22 cellular contexts compared by ENCODE assay signal in the genomic region with DNA sequence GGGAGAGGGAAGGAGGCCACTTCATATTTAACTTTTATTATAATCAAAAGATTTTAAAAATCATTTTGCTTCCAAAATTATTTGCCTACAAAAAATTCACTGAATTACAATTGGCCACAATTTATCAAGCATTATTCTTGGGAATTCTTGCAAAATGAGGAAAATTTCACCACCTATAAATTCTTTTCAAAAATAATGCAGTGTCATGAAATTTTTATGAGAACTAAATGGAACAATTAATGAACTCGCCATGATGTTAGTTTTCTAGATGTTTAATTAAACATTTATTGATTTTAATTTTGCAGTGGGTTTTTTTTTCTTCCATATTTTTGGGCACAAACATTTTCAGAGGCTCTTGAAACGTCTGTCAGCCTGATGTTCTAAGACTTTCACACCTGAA. TPM values are rescaled to one million over a fixed set of nuclear protein-coding genes. Genes with fewer than 3 reads are reported as not detected.
DNase-seq lines count a peak whose midpoint lies in the region; ATAC-seq and TF ChIP-seq lines count a peak whose summit lies in the region.
"Had no signal": no experiment of that assay in that cellular context is flagged by ENCODE, and none has a peak within 500 bp of the region (broad histone marks: within the 10 kb centered on the region; RNA-seq: fewer than 3 reads in every experiment).

No MANE protein-coding gene starts in this region.

- H3K4me1 ChIP-seq in IMR-90 (ENCODE audit: control insufficient read depth, insufficient read depth, low read length): peaks cover 4% of the 10 kb centered on the region; the same call in 1 of the 2 replicates
- peaks cover 47 to 59% of the 10 kb centered on the region in 2 experiments for H3K4me1 ChIP-seq in neutrophil (ENCODE audit: control insufficient read depth in 1 of 2, insufficient read depth in 1 of 2, low read depth in 1 of 2, low read length in 1 of 2)
- peaks cover 8% of the 10 kb centered on the region for H3K4me1 ChIP-seq in GM23338 (ENCODE audit: insufficient read depth)
- H3K4me1 ChIP-seq: BE2C had no signal

- no peak overlapping the region for H3K14ac ChIP-seq in IMR-90 (replicated peaks; ENCODE audit: low read depth, low read length)

- H4K20me1 ChIP-seq in IMR-90 (ENCODE audit: insufficient read depth, low read length) (no peaks in the 10 kb centered on the region), GM23338 (replicated peaks; ENCODE audit: insufficient read depth) (no peaks in the 10 kb centered on the region)

- H3K4me3 ChIP-seq in IMR-90 (ENCODE audit: insufficient read depth, low read depth, low read length) (no peak overlapping the region), neutrophil (ENCODE audit: low read depth in 1 of 2, low read length in 1 of 2) (no peak overlapping the region), GM23338 (no peak overlapping the region)
- H3K4me3 ChIP-seq: Peyer's patch had no signal

- H2AFZ ChIP-seq in IMR-90 (replicated peaks; ENCODE audit: low read length, poor library complexity) (no peak overlapping the region), GM23338 (no peak overlapping the region)

- H3K9me1 ChIP-seq in IMR-90 (ENCODE audit: insufficient read depth, low read length): no peaks in the 10 kb centered on the region

- no peak overlapping the region for H2BK5ac ChIP-seq in IMR-90 (ENCODE audit: low read depth, low read length, poor library complexity, severe bottlenecking)

- CTCF ChIA-PET in IMR-90 (lab: Yijun Ruan, JAX): no interaction called here

- H3K4me2 ChIP-seq in IMR-90 (ENCODE audit: low read depth, low read length): no peak overlapping the region
- H3K4me2 ChIP-seq in GM23338: no peak overlapping the region

- no peak for ATAC-seq in activated naive CD8-positive, alpha-beta T cell treated with anti-CD3 and anti-CD28 coated beads, Interleukin-2, amount 10 ng/mL, durations not matched to agents 7 days and 5 days (ENCODE audit: low read depth)
- ATAC-seq in IMR-90 (ENCODE audit: low read depth) (no peak), HG02798 (IDR thresholded peaks at IDR 0.05; ENCODE audit: poor library complexity, unreplicated experiment) (no peak), GM23338 (no peak)
- ATAC-seq in central memory CD8-positive, alpha-beta T cell (replicated peaks; ENCODE audit: extremely low read depth, poor library complexity, severe bottlenecking): no peak
- ATAC-seq: HCT116 had no signal

- peaks cover 28% of the 10 kb centered on the region for H3K36me3 Mint-ChIP-seq in activated naive CD8-positive, alpha-beta T cell treated with anti-CD3 and anti-CD28 coated beads, Interleukin-2, amount 10 ng/mL, durations not matched to agents 7 days and 5 days
- H3K36me3 Mint-ChIP-seq in activated naive CD8-positive, alpha-beta T cell treated with anti-CD3 and anti-CD28 coated beads for 36 hours: peaks cover 33% of the 10 kb centered on the region
- peaks cover 13% of the 10 kb centered on the region for H3K36me3 Mint-ChIP-seq in central memory CD8-positive, alpha-beta T cell (ENCODE audit: insufficient read depth)
- H3K36me3 Mint-ChIP-seq in GM23338 (ENCODE audit: low read depth): no peaks in the 10 kb centered on the region; the same call in 1 of the 3 replicates

- no peaks in the 10 kb centered on the region for H3K79me2 ChIP-seq in GM23338 (replicated peaks; ENCODE audit: insufficient read depth)

- peaks cover 8% of the 10 kb centered on the region; the same call in 1 of the 2 replicates for H3K9me2 ChIP-seq in GM23338 (ENCODE audit: insufficient read depth)

- H3K27ac Mint-ChIP-seq in activated naive CD8-positive, alpha-beta T cell treated with anti-CD3 and anti-CD28 coated beads, Interleukin-2, amount 10 ng/mL, durations not matched to agents 7 days and 5 days: peak overlapping the region; percentile 54
- no peak overlapping the region for H3K27ac Mint-ChIP-seq in activated naive CD8-positive, alpha-beta T cell treated with anti-CD3 and anti-CD28 coated beads for 36 hours
- peak overlapping the region; percentile 55 for H3K27ac Mint-ChIP-seq in central memory CD8-positive, alpha-beta T cell (ENCODE audit: low read depth)
- H3K27ac Mint-ChIP-seq in GM23338: no peak overlapping the region

- dilution Hi-C loops in IMR-90 (cut with HindIII; ENCODE audit: low sequenced_read_pairs, unreplicated experiment): no loop called here

- intact Hi-C loops in IMR-90 (cut with micrococcal nuclease): no loop called here

- no peak overlapping the region for H2BK120ac ChIP-seq in IMR-90 (ENCODE audit: low read depth, low read length)

- H4K5ac ChIP-seq in IMR-90 (ENCODE audit: low read depth, low read length): no peak overlapping the region

- no peak overlapping the region for H4K91ac ChIP-seq in IMR-90 (ENCODE audit: insufficient read depth, low read depth, low read length)

- H3K23ac ChIP-seq in IMR-90 (ENCODE audit: low read depth, low read length): no peak overlapping the region

- no peaks in the 10 kb centered on the region for H3K79me1 ChIP-seq in IMR-90 (ENCODE audit: low read depth in 1 of 2, low read length in 2 of 2)

- no peak overlapping the region for H3K9ac ChIP-seq in IMR-90 (ENCODE audit: low read depth, low read length)

- no peak overlapping the region for H4K8ac ChIP-seq in IMR-90 (ENCODE audit: low read depth in 2 of 2, low read length in 2 of 2)

- H3K27me3 ChIP-seq in IMR-90 (ENCODE audit: control insufficient read depth, insufficient read depth, low read length) (peaks cover 3% of the 10 kb centered on the region), neutrophil (no peaks in the 10 kb centered on the region), GM23338 (ENCODE audit: insufficient read depth) (no peaks in the 10 kb centered on the region)
- H3K27me3 ChIP-seq: BE2C, Peyer's patch had no signal

- H2BK20ac ChIP-seq in IMR-90 (ENCODE audit: low read depth, low read length): no peak overlapping the region

- peaks cover 16% of the 10 kb centered on the region for H3K9me3 Mint-ChIP-seq in activated naive CD8-positive, alpha-beta T cell treated with anti-CD3 and anti-CD28 coated beads, Interleukin-2, amount 10 ng/mL, durations not matched to agents 7 days and 5 days
- peaks cover 15% of the 10 kb centered on the region for H3K9me3 Mint-ChIP-seq in activated naive CD8-positive, alpha-beta T cell treated with anti-CD3 and anti-CD28 coated beads for 36 hours
- H3K9me3 Mint-ChIP-seq in central memory CD8-positive, alpha-beta T cell: no peaks in the 10 kb centered on the region
- peaks cover 14% of the 10 kb centered on the region; the same call in 2 of the 3 replicates for H3K9me3 Mint-ChIP-seq in GM23338

- H3K36me3 ChIP-seq in IMR-90 (ENCODE audit: control insufficient read depth, insufficient read depth, low read length) (no peaks in the 10 kb centered on the region), neutrophil (no peaks in the 10 kb centered on the region), GM23338 (ENCODE audit: insufficient read depth) (no peaks in the 10 kb centered on the region)
- H3K36me3 ChIP-seq: BE2C, Peyer's patch had no signal

- no peak overlapping the region for H3K27ac ChIP-seq in IMR-90 (ENCODE audit: insufficient read depth, low read length)
- H3K27ac ChIP-seq in neutrophil: peak overlapping the region; percentile 97
- H3K27ac ChIP-seq in GM23338 (ENCODE audit: low read depth): no peak overlapping the region
- H3K27ac ChIP-seq: Peyer's patch had no signal

- no CpG with 5 or more reads among the region's 2 CpGs for WGBS in IMR-90 (ENCODE audit: extremely low coverage in 2 of 2, insufficient read length in 1 of 2), 2 experiments

- BruUV-seq in IMR-90 (replicated peaks; lab: Mats Ljungman, UMichigan): no TSS peak

- H3K4me1 Mint-ChIP-seq in activated naive CD8-positive, alpha-beta T cell treated with anti-CD3 and anti-CD28 coated beads, Interleukin-2, amount 10 ng/mL, durations not matched to agents 7 days and 5 days: peaks cover 44% of the 10 kb centered on the region
- H3K4me1 Mint-ChIP-seq in activated naive CD8-positive, alpha-beta T cell treated with anti-CD3 and anti-CD28 coated beads for 36 hours: peaks cover 51% of the 10 kb centered on the region
- peaks cover 59% of the 10 kb centered on the region for H3K4me1 Mint-ChIP-seq in central memory CD8-positive, alpha-beta T cell
- peaks cover 9% of the 10 kb centered on the region for H3K4me1 Mint-ChIP-seq in GM23338

- no peak overlapping the region for H3K4ac ChIP-seq in IMR-90 (ENCODE audit: low read depth, low read length)

- no peak for TF ChIP-seq RAD21 in IMR-90 (IDR thresholded peaks at IDR 0.05; ENCODE audit: low read length)

- H3F3A ChIP-seq in GM23338 (replicated peaks; ENCODE audit: low read depth): no peaks in the 10 kb centered on the region

- DNase-seq in activated naive CD8-positive, alpha-beta T cell treated with anti-CD3 and anti-CD28 coated beads, Interleukin-2, amount 10 ng/mL, durations not matched to agents 7 days and 5 days: no peak
- DNase-seq in activated naive CD8-positive, alpha-beta T cell treated with anti-CD3 and anti-CD28 coated beads for 36 hours: no peak
- DNase-seq in IMR-90 (no peak), GM23338 (ENCODE audit: low spot score) (no peak)
- no peak for DNase-seq in central memory CD8-positive, alpha-beta T cell (ENCODE audit: low spot score in 2 of 2)
- no peak for DNase-seq in activated CD4-positive, alpha-beta T cell treated with anti-CD3 and anti-CD28 coated beads for 1 hour
- DNase-seq: BE2C, DMS153, Karpas-422, NCI-H1417, NCI-H187, NCI-H446, NCI-H526, Peyer's patch had no signal

- POLR2A ChIA-PET in activated naive CD8-positive, alpha-beta T cell treated with anti-CD3 and anti-CD28 coated beads, Interleukin-2, amount 10 ng/mL, durations not matched to agents 7 days and 5 days (lab: Charles Lee): no interaction called here
- POLR2A ChIA-PET in IMR-90 (lab: Charles Lee; ENCODE audit: unreplicated experiment): no interaction called here

- H2AK5ac ChIP-seq in IMR-90 (ENCODE audit: low read depth, low read length): no peak overlapping the region

- peaks cover 8% of the 10 kb centered on the region for H3K27me3 Mint-ChIP-seq in activated naive CD8-positive, alpha-beta T cell treated with anti-CD3 and anti-CD28 coated beads, Interleukin-2, amount 10 ng/mL, durations not matched to agents 7 days and 5 days
- no peaks in the 10 kb centered on the region for H3K27me3 Mint-ChIP-seq in activated naive CD8-positive, alpha-beta T cell treated with anti-CD3 and anti-CD28 coated beads for 36 hours
- no peaks in the 10 kb centered on the region for H3K27me3 Mint-ChIP-seq in central memory CD8-positive, alpha-beta T cell
- peaks cover 2% of the 10 kb centered on the region for H3K27me3 Mint-ChIP-seq in GM23338 (ENCODE audit: insufficient read depth, low read depth, poor library complexity)

- TF ChIP-seq CTCF in IMR-90 (conservative IDR thresholded peaks at IDR 0.05; ENCODE audit: low read depth, low read length) (no peak), neutrophil (IDR thresholded peaks at IDR 0.05) (no peak), GM23338 (conservative IDR thresholded peaks at IDR 0.05; ENCODE audit: low read depth in 2 of 2) (no peak)

- no peak overlapping the region for H2AK9ac ChIP-seq in IMR-90 (replicated peaks; ENCODE audit: low read depth, low read length, poor library complexity)

- TF ChIP-seq POLR2A in IMR-90 (IDR thresholded peaks at IDR 0.05; ENCODE audit: low read depth, low read length): no peak

- no peak overlapping the region for H3K56ac ChIP-seq in IMR-90 (ENCODE audit: extremely low read depth, insufficient read depth, low read length)

- H3K9me3 ChIP-seq in IMR-90 (ENCODE audit: control insufficient read depth, insufficient read depth, low read length) (peaks cover 3% of the 10 kb centered on the region; the same call in 1 of the 2 replicates), neutrophil (no peaks in the 10 kb centered on the region)
- H3K9me3 ChIP-seq: BE2C had no signal

- H2BK15ac ChIP-seq in IMR-90 (ENCODE audit: low read depth, low read length): no peak overlapping the region

- in situ Hi-C loops in IMR-90 (cut with MboI; ENCODE audit: low sequenced_read_pairs): no loop called here

- no peak overlapping the region for H3K4me3 Mint-ChIP-seq in activated naive CD8-positive, alpha-beta T cell treated with anti-CD3 and anti-CD28 coated beads, Interleukin-2, amount 10 ng/mL, durations not matched to agents 7 days and 5 days
- H3K4me3 Mint-ChIP-seq in activated naive CD8-positive, alpha-beta T cell treated with anti-CD3 and anti-CD28 coated beads for 36 hours: no peak overlapping the region
- H3K4me3 Mint-ChIP-seq in central memory CD8-positive, alpha-beta T cell: no peak overlapping the region
- no peak overlapping the region for H3K4me3 Mint-ChIP-seq in GM23338

- no peak overlapping the region for H3K18ac ChIP-seq in IMR-90 (ENCODE audit: low read depth, low read length)

RNA-seq across cellular contexts. Expression of a gene that starts 5.8 kb away (rescaled TPM):
- total RNA-seq in activated naive CD8-positive, alpha-beta T cell treated with anti-CD3 and anti-CD28 coated beads, Interleukin-2, amount 10 ng/mL, durations not matched to agents 7 days and 5 days: 10 to 100 TPM; 27.5 to 28.5 TPM
- total RNA-seq in activated naive CD8-positive, alpha-beta T cell treated with anti-CD3 and anti-CD28 coated beads for 36 hours: 1 to 10 TPM in 1 of 2 experiments, under 1 TPM in 1; 0.68 to 1.2 TPM
- not detected in 2 replicates for total RNA-seq in IMR-90 (2012; rRNA removed)
- polyA plus RNA-seq in IMR-90 (2012; rRNA removed) (not detected in 2 replicates), GM23338 (2016; fragmentation: Nextera tagmentation; extraction: Ambion mirVana) (not detected in 2 replicates)
- polyA plus RNA-seq in IMR-90 (2012; cell fraction: cytosol; rRNA removed): not detected in 2 replicates
- not detected in 2 replicates for polyA plus RNA-seq in IMR-90 (2012; cell fraction: nucleus; rRNA removed; ENCODE audit: low replicate concordance)
- not detected in 2 replicates for total RNA-seq in GM23338 (2014; rRNA removed; shearing (Covaris generic))
- total RNA-seq: A673, G401, H1, HT1080, MCF 10A had no signal
- polyA plus RNA-seq: H1 had no signal

Comparison
In these comparisons a context has a peak if more than half of its experiments do, and no peak if none do; other contexts are left out.
1. H3K27ac Mint-ChIP-seq: peak in activated naive CD8-positive, alpha-beta T cell treated with anti-CD3 and anti-CD28 coated beads, Interleukin-2, amount 10 ng/mL, durations not matched to agents 7 days and 5 days (single experiment) and central memory CD8-positive, alpha-beta T cell (single experiment); none in activated naive CD8-positive, alpha-beta T cell treated with anti-CD3 and anti-CD28 coated beads for 36 hours (single experiment) and GM23338 (single experiment).
2. RNA of a gene that starts 5.8 kb away (total RNA-seq): 27.5 to 28.5 TPM in activated naive CD8-positive, alpha-beta T cell treated with anti-CD3 and anti-CD28 coated beads, Interleukin-2, amount 10 ng/mL, durations not matched to agents 7 days and 5 days; 0.68 to 1.2 TPM in activated naive CD8-positive, alpha-beta T cell treated with anti-CD3 and anti-CD28 coated beads for 36 hours, not detected in IMR-90 and not detected in GM23338; every median in the first group is over 10 times any median in the second.